In genomic region chr14:89185919-89186849, GRCh38 we compare ENCODE assay signal across 10 cellular contexts.
DNase-seq lines count a peak whose midpoint lies in the region; ATAC-seq, FAIRE-seq and TF ChIP-seq lines count a peak whose summit lies in the region.
"Had no signal": no experiment of that assay in that cellular context is flagged by ENCODE, and none has a peak within 500 bp of the region (broad histone marks: within the 10 kb centered on the region; RNA-seq: fewer than 3 reads in every experiment).

No MANE protein-coding gene starts in this region.

- DNase-seq in Daoy (ENCODE audit: low read depth) (peak; percentile 41), NCI-H446 (lab: John Stamatoyannopoulos, UW) (peak; percentile 67 to 77), H1 (ENCODE audit: low read depth in 1 of 2, low spot score in 2 of 2) (no peak), pancreas (no peak), immature natural killer cell (no peak), RCC 7860 (ENCODE audit: low spot score) (no peak)
- DNase-seq: NCI-H146, tibial artery had no signal

- H3K4me1 Mint-ChIP-seq in immature natural killer cell: peaks cover 37 to 88% of the 10 kb centered on the region in 2 donors

- intact Hi-C loops in pancreas (cut with DNase I): no loop called here

- peak overlapping the region in 2 of 6 donors; percentile 26 to 52 for H3K27ac Mint-ChIP-seq in immature natural killer cell

- H2AK5ac ChIP-seq in H1 (ENCODE audit: low read depth, low read length): no peak overlapping the region

- no peak overlapping the region for H3K4me2 ChIP-seq in H1 (ENCODE audit: insufficient read depth in 1 of 2, low read depth in 2 of 2, low read length in 2 of 2)

- H3K36me3 ChIP-seq in H1 (ENCODE audit: control insufficient read depth in 2 of 4, insufficient read depth in 4 of 4, low read length in 3 of 4) (peaks cover 0 to 25% (median 9%) of the 10 kb centered on the region in 4 experiments; a peak in 3 of 8 replicates), pancreas (no peaks in the 10 kb centered on the region)
- H3K36me3 ChIP-seq: tibial artery had no signal

- H3K79me1 ChIP-seq in H1 (ENCODE audit: low read depth, low read length): peaks cover 9% of the 10 kb centered on the region; the same call in 1 of the 2 replicates

- H3K27ac ChIP-seq in H1 (ENCODE audit: low read depth, low read length) (0 out of 2 replicates have a peak overlapping the region, but pooled peaks have one; percentile 13), pancreas (no peak overlapping the region)

- H3K14ac ChIP-seq in H1 (ENCODE audit: insufficient read length): no peak overlapping the region

- no peak overlapping the region for H2BK15ac ChIP-seq in H1 (ENCODE audit: low read length)

- H4K5ac ChIP-seq in H1 (ENCODE audit: insufficient read length, low read depth, low read length): no peak overlapping the region

- H2BK20ac ChIP-seq in H1 (ENCODE audit: low read length): no peak overlapping the region

- H3K9me3 Mint-ChIP-seq in immature natural killer cell: no peaks in the 10 kb centered on the region

- peaks cover 0 to 10% (median 4%) of the 10 kb centered on the region in 4 experiments; a peak in 4 of 7 replicates for H3K4me1 ChIP-seq in H1 (replicated peaks in 1 of 4; ENCODE audit: control insufficient read depth in 3 of 4, insufficient read depth in 4 of 4, low read length in 3 of 4)
- peaks cover 0 to 3% (median 0%) of the 10 kb centered on the region in 3 donors for H3K4me1 ChIP-seq in pancreas

- CTCF ChIA-PET in H1 (lab: Charles Lee; ENCODE audit: partially characterized antibody): interaction anchor here (0.6 to 2.8 kb wide), 11 partner anchors 9 to 159 kb away, joined by 3 to 12 read pairs (median 3); no protein-coding TSS in a partner anchor

- H3K27me3 Mint-ChIP-seq in immature natural killer cell (ENCODE audit: low read depth in 3 of 3): peaks cover 0 to 6% (median 5%) of the 10 kb centered on the region in 3 donors

- H4K91ac ChIP-seq in H1 (replicated peaks; ENCODE audit: insufficient read length, low read length): no peak overlapping the region

- peaks cover 0 to 9% of the 10 kb centered on the region in 2 experiments; a peak in 1 of 4 replicates for H3K79me2 ChIP-seq in H1 (ENCODE audit: control insufficient read depth in 1 of 2, insufficient read depth in 2 of 2, low read length in 2 of 2)

- no peak overlapping the region for H3K18ac ChIP-seq in H1 (ENCODE audit: extremely low read depth, low read length)

- peak; percentile 21 to 33 for TF ChIP-seq RAD21 in H1 (IDR thresholded peaks at IDR 0.05 in 1 of 2, conservative IDR thresholded peaks at IDR 0.05 in 1 of 2; ENCODE audit: low read depth in 2 of 2, low read length in 2 of 2)

- H3K4ac ChIP-seq in H1 (replicated peaks; ENCODE audit: insufficient read length, low read depth, low read length): no peak overlapping the region

- no peak overlapping the region for H2BK5ac ChIP-seq in H1 (ENCODE audit: low read depth, low read length)

- H3K23me2 ChIP-seq in H1 (ENCODE audit: low read depth, low read length): no peaks in the 10 kb centered on the region

- no peak overlapping the region for H2BK12ac ChIP-seq in H1 (ENCODE audit: low read depth, low read length)

- no peak overlapping the region for H3K56ac ChIP-seq in H1 (replicated peaks; ENCODE audit: insufficient read length, low read depth, low read length)

- FAIRE-seq in H1 (lab: Jason Lieb, UNC): no peak
- FAIRE-seq in pancreas (lab: Jason Lieb, UNC): no peak
- no peak for FAIRE-seq in RCC 7860 (lab: Jason Lieb, UNC)

- H4K20me1 ChIP-seq in H1 (replicated peaks in 1 of 2; ENCODE audit: control insufficient read depth in 1 of 2, insufficient read depth in 2 of 2, low read length in 2 of 2): peaks cover 3 to 5% of the 10 kb centered on the region in 2 experiments

- H3K27me3 ChIP-seq in H1 (replicated peaks in 1 of 4; ENCODE audit: control insufficient read depth in 3 of 4, extremely low read depth in 1 of 4, insufficient read depth in 3 of 4, low read length in 3 of 4) (no peaks in the 10 kb centered on the region), pancreas (no peaks in the 10 kb centered on the region)
- H3K27me3 ChIP-seq: tibial artery had no signal

- H2AFZ ChIP-seq in H1 (ENCODE audit: low read length): no peak overlapping the region

- no peak overlapping the region for H3K4me3 Mint-ChIP-seq in immature natural killer cell

- TF ChIP-seq POLR2A in H1 (IDR thresholded peaks at IDR 0.05; ENCODE audit: control extremely low read depth in 1 of 2, low read depth in 2 of 2, low read length in 2 of 2): no peak

- peak in 3 of 4 donors; percentile 6 to 9 (median 7) for ATAC-seq in pancreas
- ATAC-seq in GM19328 (IDR thresholded peaks at IDR 0.05; ENCODE audit: unreplicated experiment): no peak
- ATAC-seq in GM19324 (IDR thresholded peaks at IDR 0.05; ENCODE audit: low FRiP score, unreplicated experiment): no peak

- no peak overlapping the region; the same call in 1 of the 2 replicates for H4K8ac ChIP-seq in H1 (ENCODE audit: extremely low read depth, insufficient read depth, low read length)

- no peak overlapping the region for H3K4me3 ChIP-seq in H1 (ENCODE audit: extremely low read depth in 1 of 4, insufficient read depth in 2 of 4, low read depth in 3 of 4, low read length in 4 of 4)
- H3K4me3 ChIP-seq in pancreas: no peak overlapping the region
- H3K4me3 ChIP-seq: tibial artery had no signal

- no peak for TF ChIP-seq EP300 in H1 (IDR thresholded peaks at IDR 0.05; ENCODE audit: borderline replicate concordance in 1 of 2, low read depth in 2 of 2, low read length in 2 of 2)

- POLR2A ChIA-PET in H1 (lab: Charles Lee; ENCODE audit: partially characterized antibody): no interaction called here

- peaks cover 4 to 15% (median 4%) of the 10 kb centered on the region in 3 donors for H3K36me3 Mint-ChIP-seq in immature natural killer cell

- no peak overlapping the region for H2BK120ac ChIP-seq in H1 (replicated peaks; ENCODE audit: low read depth, low read length)

- H3K9me3 ChIP-seq in H1 (ENCODE audit: insufficient read depth in 2 of 2, low read depth in 1 of 2, low read length in 1 of 2) (no peaks in the 10 kb centered on the region), pancreas (no peaks in the 10 kb centered on the region)
- H3K9me3 ChIP-seq: tibial artery had no signal

- no peak overlapping the region for H3K23ac ChIP-seq in H1 (ENCODE audit: insufficient read length)

- no peak overlapping the region for H3K9ac ChIP-seq in H1 (replicated peaks in 1 of 4; ENCODE audit: extremely low read depth in 1 of 4, low read depth in 3 of 4, low read length in 3 of 4)

- WGBS in H1 (ENCODE audit: extremely low coverage in 1 of 2, insufficient coverage in 1 of 2, insufficient read length in 1 of 2, insufficient replicate concordance in 2 of 2, low coverage in 1 of 2, low lambda C conversion rate in 2 of 2, missing lambda C conversion rate in 1 of 2), 2 experiments: 91% methylated on average over 13 of the region's 13 CpGs; no CpG with 5 or more reads in 1 of the 2 experiments
- WGBS in pancreas, 2 donors: 89 to 90% methylated on average over 13 of the region's 13 CpGs

- TF ChIP-seq CTCF in H1 (IDR thresholded peaks at IDR 0.05; ENCODE audit: control extremely low read depth in 1 of 3, insufficient read depth in 1 of 3, low read depth in 1 of 3, low read length in 3 of 3) (no peak), pancreas (IDR thresholded peaks at IDR 0.05) (no peak)

TF ChIP-seq in H1, 55 proteins besides CTCF, POLR2A, EP300 and RAD21:
- TF ChIP-seq TAF1 (IDR thresholded peaks at IDR 0.05; ENCODE audit: low read depth, low read length) (no peak), KDM1A (IDR thresholded peaks at IDR 0.05; ENCODE audit: borderline replicate concordance, low read length) (no peak), RNF2 (IDR thresholded peaks at IDR 0.05; ENCODE audit: borderline replicate concordance, low read depth, low read length, missing control alignments, poor library complexity, severe bottlenecking) (no peak), SIRT6 (IDR thresholded peaks at IDR 0.05; ENCODE audit: low read length) (no peak), GTF2F1 (IDR thresholded peaks at IDR 0.05; ENCODE audit: borderline replicate concordance, low read depth, low read length) (no peak), POLR2AphosphoS5 (IDR thresholded peaks at IDR 0.05; ENCODE audit: low read depth, low read length) (no peak), JUND (IDR thresholded peaks at IDR 0.05; ENCODE audit: low read length) (no peak), SP1 (IDR thresholded peaks at IDR 0.05; ENCODE audit: low read depth, low read length) (no peak), RFX5 (IDR thresholded peaks at IDR 0.05; ENCODE audit: borderline replicate concordance, low read depth, low read length) (no peak), JUN (IDR thresholded peaks at IDR 0.05; ENCODE audit: low read depth, low read length) (no peak), CREB1 (IDR thresholded peaks at IDR 0.05) (no peak), CHD2 (IDR thresholded peaks at IDR 0.05; ENCODE audit: low read length) (no peak)

Comparison
In these comparisons a context has a peak if more than half of its experiments do, and no peak if none do; other contexts are left out.
1. DNase-seq: peak in Daoy (single experiment) and NCI-H446 (2 of 2); none in H1 (0 of 2), pancreas (0 of 6), immature natural killer cell (0 of 3) and RCC 7860 (single experiment).
2. ATAC-seq: peak in pancreas (3 of 4); none in GM19328 (single experiment) and GM19324 (single experiment).